ENCODE assay signal across 15 cellular contexts in genomic region chr17:70871180-70871818, GRCh38.
"Had no signal": no experiment of that assay in that cellular context is flagged by ENCODE, and none has a peak within 500 bp of the region (broad histone marks: within the 10 kb centered on the region; RNA-seq: fewer than 3 reads in every experiment).

No MANE protein-coding gene starts in this region.

- H3K36me3 ChIP-seq: upper lobe of left lung had no signal

- H3K27me3 Mint-ChIP-seq: activated CD4-positive, alpha-beta T cell treated with anti-CD3 and anti-CD28 coated beads, Interleukin-2, amount 10 ng/mL, durations not matched to agents 7 days and 5 days; activated naive CD8-positive, alpha-beta T cell treated with anti-CD3 and anti-CD28 coated beads for 36 hours; stimulated activated naive CD8-positive, alpha-beta T cell treated with anti-CD3 and anti-CD28 coated beads, Interleukin-15, amount 100 ng/mL, for 72 hours had no signal

- ATAC-seq: mucosa of descending colon; natural killer cell; right cardiac atrium; stimulated activated naive CD8-positive, alpha-beta T cell treated with anti-CD3 and anti-CD28 coated beads, Interleukin-15, amount 100 ng/mL, for 72 hours had no signal

- H3K27ac ChIP-seq: upper lobe of left lung had no signal

- H3K4me3 Mint-ChIP-seq: activated CD4-positive, alpha-beta T cell treated with anti-CD3 and anti-CD28 coated beads, Interleukin-2, amount 10 ng/mL, durations not matched to agents 7 days and 5 days; activated naive CD8-positive, alpha-beta T cell treated with anti-CD3 and anti-CD28 coated beads for 36 hours; natural killer cell; stimulated activated naive CD8-positive, alpha-beta T cell treated with anti-CD3 and anti-CD28 coated beads, Interleukin-15, amount 100 ng/mL, for 72 hours had no signal

- H3K4me1 ChIP-seq: upper lobe of left lung had no signal

- H3K9me3 Mint-ChIP-seq: activated CD4-positive, alpha-beta T cell treated with anti-CD3 and anti-CD28 coated beads, Interleukin-2, amount 10 ng/mL, durations not matched to agents 7 days and 5 days had no signal

- H3K9me3 ChIP-seq: mucosa of descending colon, upper lobe of left lung had no signal

- H3K36me3 Mint-ChIP-seq: activated naive CD8-positive, alpha-beta T cell treated with anti-CD3 and anti-CD28 coated beads for 36 hours; natural killer cell had no signal

- H3K4me3 ChIP-seq: mucosa of descending colon, upper lobe of left lung had no signal

- H3K27ac Mint-ChIP-seq: activated CD4-positive, alpha-beta T cell treated with anti-CD3 and anti-CD28 coated beads, Interleukin-2, amount 10 ng/mL, durations not matched to agents 7 days and 5 days; activated naive CD8-positive, alpha-beta T cell treated with anti-CD3 and anti-CD28 coated beads for 36 hours; natural killer cell; stimulated activated naive CD8-positive, alpha-beta T cell treated with anti-CD3 and anti-CD28 coated beads, Interleukin-15, amount 100 ng/mL, for 72 hours had no signal

- DNase-seq: activated CD4-positive, alpha-beta T cell treated with anti-CD3 and anti-CD28 coated beads, Interleukin-2, amount 10 ng/mL, durations not matched to agents 7 days and 5 days; activated CD4-positive, CD25-positive, alpha-beta regulatory T cell; activated gamma-delta T cell treated with Interleukin-2 at 50 U/mL for 16 hours; activated naive CD8-positive, alpha-beta T cell treated with anti-CD3 and anti-CD28 coated beads for 36 hours; anterior cingulate cortex; cortex of kidney; effector CD4-positive, alpha-beta T cell; islet precursor cell; mammary epithelial cell; mucosa of descending colon; natural killer cell; nucleus accumbens; right cardiac atrium; stimulated activated naive CD8-positive, alpha-beta T cell treated with anti-CD3 and anti-CD28 coated beads, Interleukin-15, amount 100 ng/mL, for 72 hours; upper lobe of left lung had no signal

- H3K4me1 Mint-ChIP-seq: activated CD4-positive, alpha-beta T cell treated with anti-CD3 and anti-CD28 coated beads, Interleukin-2, amount 10 ng/mL, durations not matched to agents 7 days and 5 days; activated naive CD8-positive, alpha-beta T cell treated with anti-CD3 and anti-CD28 coated beads for 36 hours; natural killer cell; stimulated activated naive CD8-positive, alpha-beta T cell treated with anti-CD3 and anti-CD28 coated beads, Interleukin-15, amount 100 ng/mL, for 72 hours had no signal

- H3K27me3 ChIP-seq: upper lobe of left lung had no signal
